Comparison of ENCODE assay signal across 1 cellular context in the genomic region with DNA sequence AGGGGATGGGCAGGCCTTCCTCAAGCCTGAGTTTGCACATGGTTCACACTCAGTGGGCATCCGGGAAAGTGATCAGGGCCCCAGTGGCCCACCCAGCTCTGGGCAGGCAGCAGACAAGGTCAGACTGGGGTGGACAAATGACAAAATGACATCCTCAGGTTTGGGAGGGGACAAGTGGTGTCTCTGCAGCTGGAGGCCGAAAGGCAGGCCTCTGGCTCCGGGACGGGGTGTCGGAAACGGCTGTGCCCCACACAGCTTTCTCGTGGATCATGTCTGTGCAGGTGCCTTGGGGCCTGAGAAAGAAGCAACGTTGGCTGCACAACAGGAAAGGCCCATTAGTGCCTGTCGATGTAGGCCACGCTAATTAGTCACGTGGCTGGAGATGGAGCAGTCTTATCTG.
TF ChIP-seq lines count a peak whose summit lies in the region.

No MANE protein-coding gene starts in this region.

TF ChIP-seq in WTC11, 78 proteins besides CTCF, POLR2A, EP300 and RAD21 (continued from another document):
- TF ChIP-seq, protein P1, sequence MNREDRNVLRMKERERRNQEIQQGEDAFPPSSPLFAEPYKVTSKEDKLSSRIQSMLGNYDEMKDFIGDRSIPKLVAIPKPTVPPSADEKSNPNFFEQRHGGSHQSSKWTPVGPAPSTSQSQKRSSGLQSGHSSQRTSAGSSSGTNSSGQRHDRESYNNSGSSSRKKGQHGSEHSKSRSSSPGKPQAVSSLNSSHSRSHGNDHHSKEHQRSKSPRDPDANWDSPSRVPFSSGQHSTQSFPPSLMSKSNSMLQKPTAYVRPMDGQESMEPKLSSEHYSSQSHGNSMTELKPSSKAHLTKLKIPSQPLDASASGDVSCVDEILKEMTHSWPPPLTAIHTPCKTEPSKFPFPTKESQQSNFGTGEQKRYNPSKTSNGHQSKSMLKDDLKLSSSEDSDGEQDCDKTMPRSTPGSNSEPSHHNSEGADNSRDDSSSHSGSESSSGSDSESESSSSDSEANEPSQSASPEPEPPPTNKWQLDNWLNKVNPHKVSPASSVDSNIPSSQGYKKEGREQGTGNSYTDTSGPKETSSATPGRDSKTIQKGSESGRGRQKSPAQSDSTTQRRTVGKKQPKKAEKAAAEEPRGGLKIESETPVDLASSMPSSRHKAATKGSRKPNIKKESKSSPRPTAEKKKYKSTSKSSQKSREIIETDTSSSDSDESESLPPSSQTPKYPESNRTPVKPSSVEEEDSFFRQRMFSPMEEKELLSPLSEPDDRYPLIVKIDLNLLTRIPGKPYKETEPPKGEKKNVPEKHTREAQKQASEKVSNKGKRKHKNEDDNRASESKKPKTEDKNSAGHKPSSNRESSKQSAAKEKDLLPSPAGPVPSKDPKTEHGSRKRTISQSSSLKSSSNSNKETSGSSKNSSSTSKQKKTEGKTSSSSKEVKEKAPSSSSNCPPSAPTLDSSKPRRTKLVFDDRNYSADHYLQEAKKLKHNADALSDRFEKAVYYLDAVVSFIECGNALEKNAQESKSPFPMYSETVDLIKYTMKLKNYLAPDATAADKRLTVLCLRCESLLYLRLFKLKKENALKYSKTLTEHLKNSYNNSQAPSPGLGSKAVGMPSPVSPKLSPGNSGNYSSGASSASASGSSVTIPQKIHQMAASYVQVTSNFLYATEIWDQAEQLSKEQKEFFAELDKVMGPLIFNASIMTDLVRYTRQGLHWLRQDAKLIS (CRISPR knock-in tag; IDR thresholded peaks at IDR 0.05; ENCODE audit: borderline replicate concordance), result no peak
- TF ChIP-seq ZNF416 (CRISPR knock-in tag; IDR thresholded peaks at IDR 0.05), result no peak
- TF ChIP-seq, protein P2, sequence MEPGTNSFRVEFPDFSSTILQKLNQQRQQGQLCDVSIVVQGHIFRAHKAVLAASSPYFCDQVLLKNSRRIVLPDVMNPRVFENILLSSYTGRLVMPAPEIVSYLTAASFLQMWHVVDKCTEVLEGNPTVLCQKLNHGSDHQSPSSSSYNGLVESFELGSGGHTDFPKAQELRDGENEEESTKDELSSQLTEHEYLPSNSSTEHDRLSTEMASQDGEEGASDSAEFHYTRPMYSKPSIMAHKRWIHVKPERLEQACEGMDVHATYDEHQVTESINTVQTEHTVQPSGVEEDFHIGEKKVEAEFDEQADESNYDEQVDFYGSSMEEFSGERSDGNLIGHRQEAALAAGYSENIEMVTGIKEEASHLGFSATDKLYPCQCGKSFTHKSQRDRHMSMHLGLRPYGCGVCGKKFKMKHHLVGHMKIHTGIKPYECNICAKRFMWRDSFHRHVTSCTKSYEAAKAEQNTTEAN (CRISPR knock-in tag; IDR thresholded peaks at IDR 0.05), result no peak
- TF ChIP-seq ZNF219 (CRISPR knock-in tag; IDR thresholded peaks at IDR 0.05; ENCODE audit: borderline replicate concordance), result no peak
- no peak for TF ChIP-seq ELF4 (CRISPR knock-in tag; IDR thresholded peaks at IDR 0.05; ENCODE audit: low read depth)
- TF ChIP-seq NR3C1 (CRISPR knock-in tag; conservative IDR thresholded peaks at IDR 0.05; ENCODE audit: low read depth), result no peak
- no peak for TF ChIP-seq SMAD3 (CRISPR knock-in tag; IDR thresholded peaks at IDR 0.05; ENCODE audit: borderline replicate concordance)
- TF ChIP-seq GRHL2 (CRISPR knock-in tag; IDR thresholded peaks at IDR 0.05; ENCODE audit: insufficient replicate concordance, severe bottlenecking), result no peak
- TF ChIP-seq ZNF263 (CRISPR knock-in tag; IDR thresholded peaks at IDR 0.05; ENCODE audit: low read depth), result no peak
TF ChIP-seq in WTC11: peak in this region for 0.
